ENCODE assay signal across 8 cellular contexts in genomic region chr14:81519200-81519998, GRCh38. TPM values are rescaled to one million over a fixed set of nuclear protein-coding genes. Genes with fewer than 3 reads are reported as not detected.
DNase-seq lines count a peak whose midpoint lies in the region; ATAC-seq and TF ChIP-seq lines count a peak whose summit lies in the region.

No MANE protein-coding gene starts in this region.

- TF ChIP-seq POLR2A in IMR-90 (IDR thresholded peaks at IDR 0.05; ENCODE audit: low read depth, low read length), result no peak

- peak; percentile 9 for DNase-seq in GM20000 (ENCODE audit: low spot score)
- DNase-seq in IMR-90, result no peak
- DNase-seq in cardiac fibroblast (ENCODE audit: low read depth in 2 of 2), result peak; percentile 28 to 66
- DNase-seq in DMS 273 treated with DMSO at 0.1 percent for 48 hours (lab: John Stamatoyannopoulos, UW), result no peak
- DNase-seq in RWPE1 (ENCODE audit: low spot score), result no peak
- no peak for DNase-seq in stimulated activated naive CD4-positive, alpha-beta T cell treated with Interleukin-2 at 50 U/mL for 16 hours (lab: John Stamatoyannopoulos, UW)

- H4K20me1 ChIP-seq in BLaER1, result no peaks in the 10 kb centered on the region
- no peaks in the 10 kb centered on the region for H4K20me1 ChIP-seq in IMR-90 (ENCODE audit: insufficient read depth, low read length)

- H3K14ac ChIP-seq in IMR-90 (replicated peaks; ENCODE audit: low read depth, low read length), result no peak overlapping the region

- no peak overlapping the region for H3K18ac ChIP-seq in IMR-90 (ENCODE audit: low read depth, low read length)

- no peak overlapping the region for H2BK20ac ChIP-seq in IMR-90 (ENCODE audit: low read depth, low read length)

- H3K9ac ChIP-seq in BLaER1 (no peak overlapping the region; the same call in 1 of the 2 replicates), IMR-90 (ENCODE audit: low read depth, low read length) (no peak overlapping the region)

- H3K79me1 ChIP-seq in IMR-90 (ENCODE audit: low read depth in 1 of 2, low read length in 2 of 2), result peaks cover 15 to 39% of the 10 kb centered on the region in 2 experiments

- CTCF ChIA-PET in IMR-90 (lab: Yijun Ruan, JAX), result interaction anchor here (1.0 kb wide), 1 partner anchor 12 kb away, joined by 5 read pairs; no protein-coding TSS in a partner anchor
- CTCF ChIA-PET in RWPE1 (lab: Yijun Ruan, JAX), result no interaction called here

- intact Hi-C loops in IMR-90 (cut with micrococcal nuclease), result no loop called here

- H3K23ac ChIP-seq in IMR-90 (ENCODE audit: low read depth, low read length), result no peak overlapping the region

- H3K4me3 ChIP-seq in BLaER1, result no peak overlapping the region
- H3K4me3 ChIP-seq in IMR-90 (ENCODE audit: insufficient read depth, low read depth, low read length), result no peak overlapping the region
- H3K4me3 ChIP-seq in cardiac fibroblast (replicated peaks in 1 of 2; ENCODE audit: low read depth in 2 of 2, low read length in 2 of 2), result no peak overlapping the region
- no peak overlapping the region for H3K4me3 ChIP-seq in muscle layer of duodenum (ENCODE audit: low read depth in 1 of 2, low read length in 2 of 2)

- H3K4ac ChIP-seq in IMR-90 (ENCODE audit: low read depth, low read length), result no peak overlapping the region; the same call in 1 of the 2 replicates

- H4K91ac ChIP-seq in IMR-90 (ENCODE audit: insufficient read depth, low read depth, low read length), result no peak overlapping the region

- no peak overlapping the region for H2BK120ac ChIP-seq in IMR-90 (ENCODE audit: low read depth, low read length)

- H2AFZ ChIP-seq in IMR-90 (replicated peaks; ENCODE audit: low read length, poor library complexity), result no peak overlapping the region

- TF ChIP-seq RAD21 in IMR-90 (IDR thresholded peaks at IDR 0.05; ENCODE audit: low read length), result no peak

- 72% methylated on average over 2 of the region's 3 CpGs; no CpG with 5 or more reads in 1 of the 2 experiments for WGBS in IMR-90 (ENCODE audit: extremely low coverage in 2 of 2, insufficient read length in 1 of 2), 2 experiments

- H2AK5ac ChIP-seq in IMR-90 (ENCODE audit: low read depth, low read length), result no peak overlapping the region

- H3K9me1 ChIP-seq in IMR-90 (ENCODE audit: insufficient read depth, low read length), result no peaks in the 10 kb centered on the region; the same call in 1 of the 2 replicates

- in situ Hi-C loops in IMR-90 (cut with MboI; ENCODE audit: low sequenced_read_pairs), result no loop called here

- BruUV-seq in IMR-90 (replicated peaks; lab: Mats Ljungman, UMichigan), result no TSS peak

- H3K4me1 ChIP-seq in BLaER1 (peaks cover 21% of the 10 kb centered on the region), IMR-90 (ENCODE audit: control insufficient read depth, insufficient read depth, low read length) (peaks cover 15% of the 10 kb centered on the region), muscle layer of duodenum (ENCODE audit: control insufficient read depth in 1 of 2, insufficient read depth in 2 of 2, low read length in 2 of 2) (peaks cover 22 to 34% of the 10 kb centered on the region in 2 donors)

- dilution Hi-C loops in IMR-90 (cut with HindIII; ENCODE audit: low sequenced_read_pairs, unreplicated experiment), result no loop called here

- H3K9me3 ChIP-seq in BLaER1, result peaks cover 2% of the 10 kb centered on the region; the same call in 1 of the 2 replicates
- no peaks in the 10 kb centered on the region for H3K9me3 ChIP-seq in IMR-90 (ENCODE audit: control insufficient read depth, insufficient read depth, low read length)
- H3K9me3 ChIP-seq in muscle layer of duodenum (ENCODE audit: control insufficient read depth in 1 of 2, low read length in 2 of 2), result no peaks in the 10 kb centered on the region

- TF ChIP-seq CTCF in GM20000 (IDR thresholded peaks at IDR 0.05; ENCODE audit: extremely low read depth, missing control alignments) (no peak), IMR-90 (conservative IDR thresholded peaks at IDR 0.05; ENCODE audit: low read depth, low read length) (no peak), cardiac fibroblast (IDR thresholded peaks at IDR 0.05; ENCODE audit: low read depth, low read length) (no peak), RWPE1 (conservative IDR thresholded peaks at IDR 0.05; ENCODE audit: low read depth) (no peak)

- ATAC-seq in IMR-90 (ENCODE audit: low read depth), result peak; percentile 21

- H3K36me3 ChIP-seq in BLaER1 (peaks cover 85% of the 10 kb centered on the region), IMR-90 (ENCODE audit: control insufficient read depth, insufficient read depth, low read length) (peaks cover 16% of the 10 kb centered on the region), muscle layer of duodenum (ENCODE audit: control insufficient read depth in 1 of 2, insufficient read depth in 2 of 2, low read length in 2 of 2) (peaks cover 5 to 21% of the 10 kb centered on the region in 2 donors)

- no peaks in the 10 kb centered on the region for H3K27me3 ChIP-seq in BLaER1
- no peaks in the 10 kb centered on the region for H3K27me3 ChIP-seq in IMR-90 (ENCODE audit: control insufficient read depth, insufficient read depth, low read length)
- no peaks in the 10 kb centered on the region for H3K27me3 ChIP-seq in muscle layer of duodenum (ENCODE audit: low read depth, low read length)

- 0 out of 4 replicates have a peak overlapping the region, but pooled peaks of 1 of the 2 experiments have one; percentile 43 for H4K8ac ChIP-seq in IMR-90 (ENCODE audit: low read depth in 2 of 2, low read length in 2 of 2)

- H3K56ac ChIP-seq in IMR-90 (ENCODE audit: extremely low read depth, insufficient read depth, low read length), result no peak overlapping the region

- no peak overlapping the region; the same call in 2 of the 3 replicates for H2BK15ac ChIP-seq in IMR-90 (ENCODE audit: low read depth, low read length)

- H3K27ac ChIP-seq in BLaER1 (peak overlapping the region; percentile 82), IMR-90 (ENCODE audit: insufficient read depth, low read length) (peak overlapping the region; percentile 25; the same call in 1 of the 2 replicates), muscle layer of duodenum (ENCODE audit: low read length) (peak overlapping the region; percentile 88), RWPE1 (no peak overlapping the region)

- H3K4me2 ChIP-seq in BLaER1, result peak overlapping the region; percentile 65
- H3K4me2 ChIP-seq in IMR-90 (ENCODE audit: low read depth, low read length), result no peak overlapping the region

- H2AK9ac ChIP-seq in IMR-90 (replicated peaks; ENCODE audit: low read depth, low read length, poor library complexity), result no peak overlapping the region

- H4K5ac ChIP-seq in IMR-90 (ENCODE audit: low read depth, low read length), result no peak overlapping the region; the same call in none of the 2 replicates

- H2BK5ac ChIP-seq in IMR-90 (ENCODE audit: low read depth, low read length, poor library complexity, severe bottlenecking), result peak overlapping the region; percentile 55

- POLR2A ChIA-PET in IMR-90 (lab: Charles Lee; ENCODE audit: unreplicated experiment) (no interaction called here), RWPE1 (lab: Yijun Ruan, JAX; ENCODE audit: low non-redundant PET) (no interaction called here)

TF ChIP-seq in IMR-90, 13 proteins besides CTCF, POLR2A, EP300 and RAD21:
- TF ChIP-seq MAZ (IDR thresholded peaks at IDR 0.05; ENCODE audit: borderline replicate concordance, low read depth, low read length) (no peak), SMC3 (IDR thresholded peaks at IDR 0.05; ENCODE audit: low read depth, low read length) (no peak), ELK1 (IDR thresholded peaks at IDR 0.05; ENCODE audit: borderline replicate concordance, low read depth, low read length) (no peak), USF2 (IDR thresholded peaks at IDR 0.05; ENCODE audit: low read depth, low read length) (no peak), FOS (IDR thresholded peaks at IDR 0.05; ENCODE audit: low read depth, low read length) (no peak), MXI1 (IDR thresholded peaks at IDR 0.05; ENCODE audit: borderline replicate concordance, low read depth, low read length) (no peak), MAFK (IDR thresholded peaks at IDR 0.05; ENCODE audit: low read depth, low read length) (no peak), RFX5 (IDR thresholded peaks at IDR 0.05; ENCODE audit: low read depth, low read length) (no peak), CEBPB (IDR thresholded peaks at IDR 0.05; ENCODE audit: low read depth, low read length) (no peak), BHLHE40 (IDR thresholded peaks at IDR 0.05; ENCODE audit: low read depth, low read length) (no peak), RCOR1 (IDR thresholded peaks at IDR 0.05; ENCODE audit: insufficient replicate concordance, low read length) (no peak), CHD1 (IDR thresholded peaks at IDR 0.05; ENCODE audit: low read depth, low read length) (no peak), NFE2L2 (IDR thresholded peaks at IDR 0.05; ENCODE audit: low read depth, low read length) (no peak)

RNA-seq across cellular contexts. Expression of gene SEL1L, which starts 14.3 kb away (rescaled TPM):
- 62.4 and 78.9 TPM in 2 replicates for total RNA-seq in IMR-90 (2012; rRNA removed)
- polyA plus RNA-seq in IMR-90 (2012; rRNA removed), result 16.9 and 21.0 TPM in 2 replicates
- 18.6 and 19.0 TPM in 2 replicates for polyA plus RNA-seq in IMR-90 (2012; cell fraction: cytosol; rRNA removed)
- polyA plus RNA-seq in IMR-90 (2012; cell fraction: nucleus; rRNA removed; ENCODE audit: low replicate concordance), result 11.6 and 34.0 TPM in 2 replicates

Comparison
In these comparisons a context has a peak if more than half of its experiments do, and no peak if none do; other contexts are left out.
1. DNase-seq: peak in GM20000 (single experiment) and cardiac fibroblast (2 of 2); none in IMR-90 (single experiment), DMS 273 treated with DMSO at 0.1 percent for 48 hours (single experiment), RWPE1 (single experiment) and stimulated activated naive CD4-positive, alpha-beta T cell treated with Interleukin-2 at 50 U/mL for 16 hours (single experiment).